In genomic region chr20:4726710-4727391, GRCh38 we compare ENCODE assay signal across 8 cellular contexts. TPM values are rescaled to one million over a fixed set of nuclear protein-coding genes. Genes with fewer than 3 reads are reported as not detected.
DNase-seq lines count a peak whose midpoint lies in the region; ATAC-seq and TF ChIP-seq lines count a peak whose summit lies in the region.

No MANE protein-coding gene starts in this region.

- peaks cover 11% of the 10 kb centered on the region for H3K27me3 Mint-ChIP-seq in CD4-positive, CD25-positive, alpha-beta regulatory T cell
- H3K27me3 Mint-ChIP-seq in stimulated activated memory B cell treated with anti-CD40 and anti-IgM and Interleukin-4, amounts not matched to agents 10 μg/mL and 1 μg/mL and 100 μg/mL, for 72 hours, result peaks cover 2% of the 10 kb centered on the region

- DNase-seq in CD4-positive, CD25-positive, alpha-beta regulatory T cell, result peak; percentile 33 to 88 (median 74)
- DNase-seq in fibroblast of the aortic adventitia (ENCODE audit: low read depth) (peak; percentile 42), NCI-H1694 (lab: John Stamatoyannopoulos, UW) (no peak), SK-N-DZ (ENCODE audit: low spot score) (no peak)

- POLR2A ChIA-PET in HEK293 (lab: Yijun Ruan, JAX), result no interaction called here

- no peaks in the 10 kb centered on the region for H3K9me3 ChIP-seq in CD4-positive, CD25-positive, alpha-beta regulatory T cell (ENCODE audit: control insufficient read depth in 2 of 2, low read length in 2 of 2)
- no peaks in the 10 kb centered on the region for H3K9me3 ChIP-seq in HEK293 (ENCODE audit: control insufficient read depth, insufficient read depth, low read depth, low read length)

- H3K9me3 Mint-ChIP-seq in CD4-positive, CD25-positive, alpha-beta regulatory T cell, result no peaks in the 10 kb centered on the region
- no peaks in the 10 kb centered on the region for H3K9me3 Mint-ChIP-seq in stimulated activated memory B cell treated with anti-CD40 and anti-IgM and Interleukin-4, amounts not matched to agents 10 μg/mL and 1 μg/mL and 100 μg/mL, for 72 hours

- H3K36me3 Mint-ChIP-seq in CD4-positive, CD25-positive, alpha-beta regulatory T cell, result no peaks in the 10 kb centered on the region
- H3K36me3 Mint-ChIP-seq in stimulated activated memory B cell treated with anti-CD40 and anti-IgM and Interleukin-4, amounts not matched to agents 10 μg/mL and 1 μg/mL and 100 μg/mL, for 72 hours, result no peaks in the 10 kb centered on the region

- H3K4me1 ChIP-seq in CD4-positive, CD25-positive, alpha-beta regulatory T cell (ENCODE audit: control insufficient read depth, insufficient read depth, low read length, poor library complexity, severe bottlenecking), result peaks cover 4% of the 10 kb centered on the region
- H3K4me1 ChIP-seq in HEK293 (ENCODE audit: control insufficient read depth, insufficient read depth, low read length), result no peaks in the 10 kb centered on the region

- ATAC-seq in CD4-positive, CD25-positive, alpha-beta regulatory T cell (ENCODE audit: low read depth in 2 of 2), result peak; percentile 79 to 85
- ATAC-seq in activated CD4-positive, CD25-positive, alpha-beta regulatory T cell treated with anti-CD3 and anti-CD28 coated beads, Interleukin-2, amount 50 U/mL, for 24 hours, result peak; percentile 83 to 86
- ATAC-seq in stimulated activated memory B cell treated with anti-CD40 and anti-IgM and Interleukin-4, amounts not matched to agents 10 μg/mL and 1 μg/mL and 100 μg/mL, for 72 hours, result peak; percentile 66
- no peak for ATAC-seq in HG03457 (IDR thresholded peaks at IDR 0.05; ENCODE audit: unreplicated experiment)

- CTCF ChIA-PET in HEK293 (lab: Yijun Ruan, JAX), result interaction anchor here (0.7 to 5.6 kb wide), 4 partner anchors 12 to 496 kb away, joined by 3 to 46 read pairs (median 4); no protein-coding TSS in a partner anchor

- peaks cover 11 to 13% (median 12%) of the 10 kb centered on the region in 4 donors for H3K4me1 Mint-ChIP-seq in CD4-positive, CD25-positive, alpha-beta regulatory T cell
- H3K4me1 Mint-ChIP-seq in stimulated activated memory B cell treated with anti-CD40 and anti-IgM and Interleukin-4, amounts not matched to agents 10 μg/mL and 1 μg/mL and 100 μg/mL, for 72 hours, result peaks cover 17% of the 10 kb centered on the region

- H3K36me3 ChIP-seq in CD4-positive, CD25-positive, alpha-beta regulatory T cell (ENCODE audit: control insufficient read depth, insufficient read depth, low read length), result no peaks in the 10 kb centered on the region
- H3K36me3 ChIP-seq in HEK293 (ENCODE audit: control insufficient read depth in 2 of 2, insufficient read depth in 1 of 2, low read length in 2 of 2), result no peaks in the 10 kb centered on the region

- peak overlapping the region; percentile 75 for H3K4me3 ChIP-seq in CD4-positive, CD25-positive, alpha-beta regulatory T cell (ENCODE audit: low read depth, low read length)
- H3K4me3 ChIP-seq in HEK293 (ENCODE audit: low read depth, low read length) (no peak overlapping the region), fibroblast of the aortic adventitia (ENCODE audit: low read depth, low read length) (no peak overlapping the region)

- TF ChIP-seq CTCF in HEK293 (tag by site-specific recombination; IDR thresholded peaks at IDR 0.05) (no peak), fibroblast of the aortic adventitia (IDR thresholded peaks at IDR 0.05; ENCODE audit: insufficient read depth, low read length) (no peak)

- H3K27me3 ChIP-seq in CD4-positive, CD25-positive, alpha-beta regulatory T cell (ENCODE audit: control insufficient read depth, insufficient read depth, low read length), result no peaks in the 10 kb centered on the region

- peak overlapping the region; percentile 92 to 94 (median 93) for H3K27ac Mint-ChIP-seq in CD4-positive, CD25-positive, alpha-beta regulatory T cell
- peak overlapping the region; percentile 94 for H3K27ac Mint-ChIP-seq in stimulated activated memory B cell treated with anti-CD40 and anti-IgM and Interleukin-4, amounts not matched to agents 10 μg/mL and 1 μg/mL and 100 μg/mL, for 72 hours

- H3K27ac ChIP-seq in CD4-positive, CD25-positive, alpha-beta regulatory T cell (ENCODE audit: insufficient read depth, low read length, poor library complexity, severe bottlenecking), result peak overlapping the region; percentile 79
- no peak overlapping the region for H3K27ac ChIP-seq in HEK293 (ENCODE audit: extremely low read depth, low read depth, low read length)

- peak overlapping the region; percentile 29 to 84 (median 73) for H3K4me3 Mint-ChIP-seq in CD4-positive, CD25-positive, alpha-beta regulatory T cell
- peak overlapping the region; percentile 76 for H3K4me3 Mint-ChIP-seq in stimulated activated memory B cell treated with anti-CD40 and anti-IgM and Interleukin-4, amounts not matched to agents 10 μg/mL and 1 μg/mL and 100 μg/mL, for 72 hours

TF ChIP-seq in HEK293, 187 proteins besides CTCF, POLR2A, EP300 and RAD21 (continues in another document):
- no peak for TF ChIP-seq ZNF280D (tag by site-specific recombination; IDR thresholded peaks at IDR 0.05)
- TF ChIP-seq ZNF518A (tag by site-specific recombination; conservative IDR thresholded peaks at IDR 0.05; ENCODE audit: low read depth), result no peak
- no peak for TF ChIP-seq ZNF610 (tag by site-specific recombination; IDR thresholded peaks at IDR 0.05; ENCODE audit: borderline replicate concordance)
- peak; percentile 77; the same call in 1 of the 2 replicates for TF ChIP-seq ZBTB1 (tag by site-specific recombination; IDR thresholded peaks at IDR 0.05)
- no peak for TF ChIP-seq ZNF366 (tag by site-specific recombination; conservative IDR thresholded peaks at IDR 0.05)
- peak; percentile 94 for TF ChIP-seq SP7 (tag by site-specific recombination; IDR thresholded peaks at IDR 0.05)

RNA-seq across cellular contexts. Expression of gene PRND, which starts 5.1 kb away (rescaled TPM):
- total RNA-seq in CD4-positive, CD25-positive, alpha-beta regulatory T cell, result not detected
- polyA plus RNA-seq in CD4-positive, CD25-positive, alpha-beta regulatory T cell, result under 1 TPM in 3 of 4 donors, not detected in 1; 0.05 to 0.26 (median 0.17) TPM
- total RNA-seq in fibroblast of the aortic adventitia (ENCODE audit: low replicate concordance), result not detected in 2 replicates
- not detected in 2 replicates for polyA plus RNA-seq in SK-N-DZ (2014; cell fraction: cytosol; rRNA removed)
- polyA plus RNA-seq in SK-N-DZ (2014; cell fraction: nucleus; rRNA removed), result not detected in 2 replicates

RNA-seq across cellular contexts. Expression of gene PRNP, which starts 40.6 kb away (rescaled TPM):
- total RNA-seq in CD4-positive, CD25-positive, alpha-beta regulatory T cell, result 97.8 TPM
- 100 to 1,000 TPM; 103 to 136 (median 119) TPM for polyA plus RNA-seq in CD4-positive, CD25-positive, alpha-beta regulatory T cell
- 102 and 154 TPM in 2 replicates for total RNA-seq in fibroblast of the aortic adventitia (ENCODE audit: low replicate concordance)
- polyA plus RNA-seq in SK-N-DZ (2014; cell fraction: cytosol; rRNA removed), result 20.4 and 23.8 TPM in 2 replicates
- 8.6 and 9.4 TPM in 2 replicates for polyA plus RNA-seq in SK-N-DZ (2014; cell fraction: nucleus; rRNA removed)

Comparison
In these comparisons a context has a peak if more than half of its experiments do, and no peak if none do; other contexts are left out.
1. DNase-seq: peak in CD4-positive, CD25-positive, alpha-beta regulatory T cell (3 of 3) and fibroblast of the aortic adventitia (single experiment); none in NCI-H1694 (single experiment) and SK-N-DZ (single experiment).